In the genomic region with DNA sequence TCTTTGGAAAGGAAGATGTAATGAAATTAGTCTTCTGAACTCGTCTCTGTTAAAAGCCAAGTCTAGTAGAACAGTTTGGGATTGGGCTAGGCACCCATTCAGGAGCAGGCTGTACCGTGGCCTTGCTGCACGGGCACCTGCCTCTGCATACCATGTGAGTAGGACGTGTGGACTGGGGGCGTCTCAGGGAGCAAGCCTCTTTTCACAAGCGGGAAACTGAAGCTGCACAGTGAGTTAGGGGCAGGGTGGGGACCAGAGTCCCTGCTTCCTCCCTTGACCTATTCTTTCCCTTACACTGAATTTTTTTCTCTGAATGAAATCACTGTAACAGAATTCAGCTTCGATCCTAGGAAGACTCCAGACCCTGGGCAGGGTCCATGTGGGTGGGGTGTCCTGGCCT, we compare ENCODE assay signal across 23 cellular contexts. TPM values are rescaled to one million over a fixed set of nuclear protein-coding genes. Genes with fewer than 3 reads are reported as not detected.
DNase-seq lines count a peak whose midpoint lies in the region; ATAC-seq and TF ChIP-seq lines count a peak whose summit lies in the region.
"Had no signal": no experiment of that assay in that cellular context is flagged by ENCODE, and none has a peak within 500 bp of the region (broad histone marks: within the 10 kb centered on the region; RNA-seq: fewer than 3 reads in every experiment).

No MANE protein-coding gene starts in this region.

- peak overlapping the region; percentile 77 for H3K27ac Mint-ChIP-seq in central memory CD8-positive, alpha-beta T cell (ENCODE audit: low read depth)
- H3K27ac Mint-ChIP-seq: activated B cell treated with CpG ODN at 0.5 μM for 24 hours; activated naive CD4-positive, alpha-beta T cell treated with anti-CD3 and anti-CD28 coated beads, Interleukin-2, amount 50 U/mL, for 24 hours; activated T-helper 2 cell treated with anti-CD3 and anti-CD28 coated beads, Interferon-gamma antibody, Interleukin-2, Interleukin-4, amounts not matched to agents 10 μg/mL and 5 μg/mL and 100 μg/mL, durations not matched to agents 14 hours and 24 hours and 36 hours; progenitor cell of endocrine pancreas had no signal

- H3K4me3 Mint-ChIP-seq in central memory CD8-positive, alpha-beta T cell = no peak overlapping the region
- H3K4me3 Mint-ChIP-seq: activated B cell treated with CpG ODN at 0.5 μM for 24 hours; activated naive CD4-positive, alpha-beta T cell treated with anti-CD3 and anti-CD28 coated beads, Interleukin-2, amount 50 U/mL, for 24 hours had no signal

- no peak for ATAC-seq in central memory CD8-positive, alpha-beta T cell (replicated peaks; ENCODE audit: extremely low read depth, poor library complexity, severe bottlenecking)
- ATAC-seq in HG03159 (IDR thresholded peaks at IDR 0.05; ENCODE audit: unreplicated experiment) = no peak
- ATAC-seq: left lung had no signal

- DNase-seq in D341Med (ENCODE audit: low spot score) = peak; percentile 14
- no peak for DNase-seq in central memory CD8-positive, alpha-beta T cell (ENCODE audit: low spot score in 2 of 2)
- DNase-seq in posterior vena cava (ENCODE audit: low spot score) = peak; percentile 78
- DNase-seq in SIG-M5 treated with dmso at 0.1 percent for 504 hours (lab: John Stamatoyannopoulos, UW; ENCODE audit: unreplicated experiment) = no peak
- DNase-seq in foreskin fibroblast = no peak
- DNase-seq: activated B cell treated with CpG ODN at 0.5 μM for 24 hours; anterior cingulate cortex; cortex of kidney; erythroblast; mesenchymal stem cell; NCI-H1048; NCI-H1694; NCI-H82; sigmoid colon; stimulated activated CD4-positive, alpha-beta T cell treated with anti-CD3 and anti-CD28 coated beads, Interleukin-4, amount 100 ng/mL, for 4 hours had no signal

- peaks cover 93 to 100% (median 100%) of the 10 kb centered on the region in 11 experiments for H4K20me1 ChIP-seq in BLaER1 treated with 17β-estradiol and CSF1 and Interleukin-3, amounts not matched to agents 10 nM and 100 nM

- intact Hi-C loops in posterior vena cava (cut with DNase I) = no loop called here

- peaks cover 56 to 85% (median 83%) of the 10 kb centered on the region in 10 experiments for H3K4me1 ChIP-seq in BLaER1 treated with 17β-estradiol and CSF1 and Interleukin-3, amounts not matched to agents 10 nM and 100 nM
- H3K4me1 ChIP-seq: SJSA1 had no signal

- H3K27me3 ChIP-seq in BLaER1 treated with 17β-estradiol and CSF1 and Interleukin-3, amounts not matched to agents 10 nM and 100 nM = no peaks in the 10 kb centered on the region
- H3K27me3 ChIP-seq: left lung, neutrophil, sigmoid colon, SJSA1 had no signal

- H3K27me3 Mint-ChIP-seq in central memory CD8-positive, alpha-beta T cell = no peaks in the 10 kb centered on the region
- H3K27me3 Mint-ChIP-seq: activated B cell treated with CpG ODN at 0.5 μM for 24 hours; activated naive CD4-positive, alpha-beta T cell treated with anti-CD3 and anti-CD28 coated beads, Interleukin-2, amount 50 U/mL, for 24 hours; progenitor cell of endocrine pancreas had no signal

- H3K9ac ChIP-seq in BLaER1 treated with 17β-estradiol and CSF1 and Interleukin-3, amounts not matched to agents 10 nM and 100 nM = peak overlapping the region in 5 of 11 experiments; percentile 1 to 50 (median 27); a peak in 6 of 22 replicates

- H3K4me2 ChIP-seq in BLaER1 treated with 17β-estradiol and CSF1 and Interleukin-3, amounts not matched to agents 10 nM and 100 nM = peak overlapping the region; percentile 46 to 78 (median 68)

- TF ChIP-seq CTCF in foreskin fibroblast (IDR thresholded peaks at IDR 0.05; ENCODE audit: low read depth, low read length) = no peak

- H3K36me3 Mint-ChIP-seq in central memory CD8-positive, alpha-beta T cell (ENCODE audit: insufficient read depth) = no peaks in the 10 kb centered on the region
- H3K36me3 Mint-ChIP-seq: activated naive CD4-positive, alpha-beta T cell treated with anti-CD3 and anti-CD28 coated beads, Interleukin-2, amount 50 U/mL, for 24 hours had no signal

- no peaks in the 10 kb centered on the region for H3K9me3 ChIP-seq in BLaER1 treated with 17β-estradiol and CSF1 and Interleukin-3, amounts not matched to agents 10 nM and 100 nM (replicated peaks in 1 of 11)
- H3K9me3 ChIP-seq: left lung, neutrophil, sigmoid colon, SJSA1 had no signal

- no peak overlapping the region for H3K4me3 ChIP-seq in BLaER1 treated with 17β-estradiol and CSF1 and Interleukin-3, amounts not matched to agents 10 nM and 100 nM
- H3K4me3 ChIP-seq in foreskin fibroblast (ENCODE audit: low read depth in 1 of 2, low read length in 2 of 2) = no peak overlapping the region
- H3K4me3 ChIP-seq: left lung, sigmoid colon, SJSA1 had no signal

- peaks cover 0 to 6% (median 0%) of the 10 kb centered on the region in 11 experiments; a peak in 1 of 22 replicates for H3K36me3 ChIP-seq in BLaER1 treated with 17β-estradiol and CSF1 and Interleukin-3, amounts not matched to agents 10 nM and 100 nM
- H3K36me3 ChIP-seq: left lung, neutrophil, sigmoid colon, SJSA1 had no signal

- peaks cover 65% of the 10 kb centered on the region for H3K4me1 Mint-ChIP-seq in central memory CD8-positive, alpha-beta T cell

- H3K27ac ChIP-seq in BLaER1 treated with 17β-estradiol and CSF1 and Interleukin-3, amounts not matched to agents 10 nM and 100 nM = peak overlapping the region in 5 of 11 experiments; percentile 16 to 55 (median 41); a peak in 6 of 22 replicates
- H3K27ac ChIP-seq: left lung, neutrophil, sigmoid colon, SJSA1 had no signal

- no peaks in the 10 kb centered on the region for H3K9me3 Mint-ChIP-seq in central memory CD8-positive, alpha-beta T cell
- H3K9me3 Mint-ChIP-seq: activated B cell treated with CpG ODN at 0.5 μM for 24 hours; activated naive CD4-positive, alpha-beta T cell treated with anti-CD3 and anti-CD28 coated beads, Interleukin-2, amount 50 U/mL, for 24 hours; activated T-helper 2 cell treated with anti-CD3 and anti-CD28 coated beads, Interferon-gamma antibody, Interleukin-2, Interleukin-4, amounts not matched to agents 10 μg/mL and 5 μg/mL and 100 μg/mL, durations not matched to agents 14 hours and 24 hours and 36 hours had no signal

RNA-seq across cellular contexts. Expression of a gene that starts 14.9 kb away (rescaled TPM):
- 10 to 100 TPM; 26.1 to 27.9 TPM for total RNA-seq in posterior vena cava

Comparison
In these comparisons a context has a peak if more than half of its experiments do, and no peak if none do; other contexts are left out.
1. DNase-seq: peak in D341Med (single experiment) and posterior vena cava (single experiment); none in central memory CD8-positive, alpha-beta T cell (0 of 2), SIG-M5 treated with dmso at 0.1 percent for 504 hours (single experiment) and foreskin fibroblast (0 of 2).